ENCODE assay signal across 9 cellular contexts in genomic region chr17:57523926-57524634, GRCh38.
DNase-seq lines count a peak whose midpoint lies in the region; ATAC-seq, FAIRE-seq and TF ChIP-seq lines count a peak whose summit lies in the region.
"Had no signal": no experiment of that assay in that cellular context is flagged by ENCODE, and none has a peak within 500 bp of the region (broad histone marks: within the 10 kb centered on the region; RNA-seq: fewer than 3 reads in every experiment).

No MANE protein-coding gene starts in this region.

- H3K4me1 ChIP-seq in RWPE2 (ENCODE audit: insufficient read depth, poor library complexity, severe bottlenecking): peaks cover 18% of the 10 kb centered on the region
- H3K4me1 ChIP-seq in heart right ventricle: peaks cover 6 to 63% (median 26%) of the 10 kb centered on the region in 9 donors

- H3K4me3 ChIP-seq in RWPE2 (ENCODE audit: severe bottlenecking): no peak overlapping the region
- no peak overlapping the region for H3K4me3 ChIP-seq in heart right ventricle

- peaks cover 19% of the 10 kb centered on the region for H3K4me1 Mint-ChIP-seq in activated naive CD8-positive, alpha-beta T cell treated with anti-CD3 and anti-CD28 coated beads, Interleukin-2, amount 10 ng/mL, durations not matched to agents 7 days and 5 days
- H3K4me1 Mint-ChIP-seq in activated naive CD8-positive, alpha-beta T cell treated with anti-CD3 and anti-CD28 coated beads for 36 hours: peaks cover 20% of the 10 kb centered on the region
- peaks cover 18% of the 10 kb centered on the region for H3K4me1 Mint-ChIP-seq in stimulated activated effector memory CD8-positive, alpha-beta T cell treated with anti-CD3 and anti-CD28 coated beads, Interleukin-12 subunit alpha, Interleukin-12 subunit beta, amount 100 ng/mL, for 72 hours

- H3K9me3 ChIP-seq in RWPE2 (ENCODE audit: severe bottlenecking) (peaks cover 2% of the 10 kb centered on the region), heart right ventricle (no peaks in the 10 kb centered on the region)

- H3K36me3 ChIP-seq in RWPE2 (ENCODE audit: low read depth) (no peaks in the 10 kb centered on the region; the same call in 1 of the 2 replicates), heart right ventricle (peaks cover 0 to under 1% (median 0%) of the 10 kb centered on the region in 9 donors)

- no peak for ATAC-seq in activated naive CD8-positive, alpha-beta T cell treated with anti-CD3 and anti-CD28 coated beads, Interleukin-2, amount 10 ng/mL, durations not matched to agents 7 days and 5 days (ENCODE audit: low read depth)
- ATAC-seq in RWPE2 (ENCODE audit: low read depth) (peak; percentile 82), heart right ventricle (peak; percentile 56 to 93 (median 86)), HG02678 (IDR thresholded peaks at IDR 0.05; ENCODE audit: unreplicated experiment) (no peak)
- no peak for ATAC-seq in stimulated activated effector memory CD8-positive, alpha-beta T cell treated with anti-CD3 and anti-CD28 coated beads, Interleukin-12 subunit alpha, Interleukin-12 subunit beta, amount 100 ng/mL, for 72 hours

- intact Hi-C loops in heart right ventricle (cut with DNase I): loop anchor here in 1 of 10 donors (10.0 kb wide), 1 partner anchor 289 kb away; no protein-coding TSS in a partner anchor

- H3K4me3 Mint-ChIP-seq in activated naive CD8-positive, alpha-beta T cell treated with anti-CD3 and anti-CD28 coated beads, Interleukin-2, amount 10 ng/mL, durations not matched to agents 7 days and 5 days: no peak overlapping the region
- no peak overlapping the region for H3K4me3 Mint-ChIP-seq in activated naive CD8-positive, alpha-beta T cell treated with anti-CD3 and anti-CD28 coated beads for 36 hours
- no peak overlapping the region for H3K4me3 Mint-ChIP-seq in stimulated activated effector memory CD8-positive, alpha-beta T cell treated with anti-CD3 and anti-CD28 coated beads, Interleukin-12 subunit alpha, Interleukin-12 subunit beta, amount 100 ng/mL, for 72 hours

- peaks cover 2% of the 10 kb centered on the region for H3K36me3 Mint-ChIP-seq in activated naive CD8-positive, alpha-beta T cell treated with anti-CD3 and anti-CD28 coated beads, Interleukin-2, amount 10 ng/mL, durations not matched to agents 7 days and 5 days
- no peaks in the 10 kb centered on the region for H3K36me3 Mint-ChIP-seq in activated naive CD8-positive, alpha-beta T cell treated with anti-CD3 and anti-CD28 coated beads for 36 hours
- H3K36me3 Mint-ChIP-seq in stimulated activated effector memory CD8-positive, alpha-beta T cell treated with anti-CD3 and anti-CD28 coated beads, Interleukin-12 subunit alpha, Interleukin-12 subunit beta, amount 100 ng/mL, for 72 hours: no peaks in the 10 kb centered on the region

- no peaks in the 10 kb centered on the region for H3K27me3 Mint-ChIP-seq in activated naive CD8-positive, alpha-beta T cell treated with anti-CD3 and anti-CD28 coated beads, Interleukin-2, amount 10 ng/mL, durations not matched to agents 7 days and 5 days
- no peaks in the 10 kb centered on the region for H3K27me3 Mint-ChIP-seq in activated naive CD8-positive, alpha-beta T cell treated with anti-CD3 and anti-CD28 coated beads for 36 hours

- peak overlapping the region; percentile 38 for H3K27ac Mint-ChIP-seq in activated naive CD8-positive, alpha-beta T cell treated with anti-CD3 and anti-CD28 coated beads, Interleukin-2, amount 10 ng/mL, durations not matched to agents 7 days and 5 days
- no peak overlapping the region for H3K27ac Mint-ChIP-seq in activated naive CD8-positive, alpha-beta T cell treated with anti-CD3 and anti-CD28 coated beads for 36 hours
- H3K27ac Mint-ChIP-seq in stimulated activated effector memory CD8-positive, alpha-beta T cell treated with anti-CD3 and anti-CD28 coated beads, Interleukin-12 subunit alpha, Interleukin-12 subunit beta, amount 100 ng/mL, for 72 hours: no peak overlapping the region

- H3K9me3 Mint-ChIP-seq in activated naive CD8-positive, alpha-beta T cell treated with anti-CD3 and anti-CD28 coated beads, Interleukin-2, amount 10 ng/mL, durations not matched to agents 7 days and 5 days: no peaks in the 10 kb centered on the region
- H3K9me3 Mint-ChIP-seq in activated naive CD8-positive, alpha-beta T cell treated with anti-CD3 and anti-CD28 coated beads for 36 hours: no peaks in the 10 kb centered on the region
- no peaks in the 10 kb centered on the region for H3K9me3 Mint-ChIP-seq in stimulated activated effector memory CD8-positive, alpha-beta T cell treated with anti-CD3 and anti-CD28 coated beads, Interleukin-12 subunit alpha, Interleukin-12 subunit beta, amount 100 ng/mL, for 72 hours

- POLR2A ChIA-PET in activated naive CD8-positive, alpha-beta T cell treated with anti-CD3 and anti-CD28 coated beads, Interleukin-2, amount 10 ng/mL, durations not matched to agents 7 days and 5 days (lab: Charles Lee): no interaction called here

- FAIRE-seq in urothelium cell line (lab: Jason Lieb, UNC): peak; percentile 99

- TF ChIP-seq CTCF in RWPE2 (IDR thresholded peaks at IDR 0.05; ENCODE audit: poor library complexity, severe bottlenecking) (no peak), heart right ventricle (IDR thresholded peaks at IDR 0.05) (no peak)

- H3K27me3 ChIP-seq in RWPE2 (ENCODE audit: insufficient read depth, poor library complexity, severe bottlenecking) (no peaks in the 10 kb centered on the region), heart right ventricle (no peaks in the 10 kb centered on the region)

- peak overlapping the region; percentile 49 for H3K27ac ChIP-seq in RWPE2 (ENCODE audit: poor library complexity, severe bottlenecking)
- H3K27ac ChIP-seq in heart right ventricle: peak overlapping the region in 4 of 10 donors; percentile 16 to 41 (median 25)

- 70 to 75% methylated on average over 7 of the region's 7 CpGs for WGBS in heart right ventricle, 2 donors

- DNase-seq in activated naive CD8-positive, alpha-beta T cell treated with anti-CD3 and anti-CD28 coated beads, Interleukin-2, amount 10 ng/mL, durations not matched to agents 7 days and 5 days: no peak
- DNase-seq in activated naive CD8-positive, alpha-beta T cell treated with anti-CD3 and anti-CD28 coated beads for 36 hours: no peak
- DNase-seq in RWPE2 (ENCODE audit: low spot score) (peak; percentile 88), heart right ventricle (peak; percentile 72 to 74), urothelium cell line (ENCODE audit: low spot score) (peak; percentile 95)
- DNase-seq in activated CD8-positive, alpha-beta memory T cell treated with anti-CD3 and anti-CD28 coated beads, Interleukin-2, amount 50 U/mL, for 48 hours: no peak
- DNase-seq in stimulated activated effector memory CD8-positive, alpha-beta T cell treated with anti-CD3 and anti-CD28 coated beads, Interleukin-12 subunit alpha, Interleukin-12 subunit beta, amount 100 ng/mL, for 72 hours (ENCODE audit: low spot score in 2 of 2): no peak
- DNase-seq: cerebellar nuclear complex had no signal

Comparison
In these comparisons a context has a peak if more than half of its experiments do, and no peak if none do; other contexts are left out.
1. ATAC-seq: peak in RWPE2 (single experiment) and heart right ventricle (8 of 8); none in activated naive CD8-positive, alpha-beta T cell treated with anti-CD3 and anti-CD28 coated beads, Interleukin-2, amount 10 ng/mL, durations not matched to agents 7 days and 5 days (single experiment), HG02678 (single experiment) and stimulated activated effector memory CD8-positive, alpha-beta T cell treated with anti-CD3 and anti-CD28 coated beads, Interleukin-12 subunit alpha, Interleukin-12 subunit beta, amount 100 ng/mL, for 72 hours (single experiment).
2. DNase-seq: peak in RWPE2 (single experiment), heart right ventricle (2 of 2) and urothelium cell line (single experiment); none in activated naive CD8-positive, alpha-beta T cell treated with anti-CD3 and anti-CD28 coated beads, Interleukin-2, amount 10 ng/mL, durations not matched to agents 7 days and 5 days (single experiment), activated naive CD8-positive, alpha-beta T cell treated with anti-CD3 and anti-CD28 coated beads for 36 hours (single experiment), activated CD8-positive, alpha-beta memory T cell treated with anti-CD3 and anti-CD28 coated beads, Interleukin-2, amount 50 U/mL, for 48 hours (single experiment) and stimulated activated effector memory CD8-positive, alpha-beta T cell treated with anti-CD3 and anti-CD28 coated beads, Interleukin-12 subunit alpha, Interleukin-12 subunit beta, amount 100 ng/mL, for 72 hours (0 of 2).